ENCODE assay signal across 1 cellular context in the genomic region with DNA sequence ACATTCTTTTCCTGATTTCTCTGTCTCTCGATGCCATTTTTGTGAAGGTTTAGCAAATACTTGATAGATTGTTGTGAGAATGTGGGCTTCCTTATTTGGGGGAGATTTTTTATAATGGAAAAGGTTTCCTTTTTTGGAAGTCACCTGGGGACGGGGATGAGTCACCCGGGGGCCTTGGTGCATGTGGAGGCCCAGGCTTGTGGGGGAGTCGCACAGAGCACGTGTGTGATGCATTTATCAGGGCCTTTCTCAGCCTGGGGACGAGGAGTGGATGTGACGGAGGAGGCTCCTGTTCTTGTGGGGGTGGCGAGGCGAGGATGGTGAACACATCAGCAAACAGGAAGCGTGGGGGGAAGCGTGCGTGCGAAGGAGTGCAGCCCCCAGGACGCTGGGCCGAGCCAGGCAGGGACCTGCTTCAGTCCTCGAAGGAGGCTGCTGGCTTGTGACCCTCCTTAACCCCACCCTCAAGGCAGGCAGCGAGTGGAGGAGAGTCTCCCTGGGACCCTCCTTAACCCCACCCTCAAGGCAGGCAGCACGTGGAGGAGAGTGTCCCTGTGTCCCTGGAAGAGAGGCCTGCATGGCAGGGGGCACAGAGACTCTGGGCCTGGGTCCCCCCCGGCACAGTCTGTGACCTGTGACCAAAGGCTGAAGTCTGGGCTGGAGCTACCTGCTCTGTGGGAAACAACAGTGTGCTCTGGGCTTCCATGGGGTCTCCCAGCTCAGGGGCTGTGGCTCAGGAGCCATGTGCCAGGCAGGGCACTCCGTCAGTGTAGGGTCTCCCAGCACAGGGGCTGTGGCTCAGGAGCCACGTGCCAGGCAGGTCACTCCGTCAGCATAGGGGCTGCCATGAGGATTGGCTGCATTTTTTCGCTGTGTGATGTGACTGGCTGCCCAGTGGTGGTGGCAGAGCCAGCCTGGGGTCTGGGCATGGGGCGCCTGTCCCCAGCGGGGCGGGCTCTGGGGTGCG.
TF ChIP-seq lines count a peak whose summit lies in the region.

No MANE protein-coding gene starts in this region.

TF ChIP-seq in HepG2, 621 proteins besides CTCF, POLR2A, EP300 and RAD21 (continued from another document):
- TF ChIP-seq, protein P1, sequence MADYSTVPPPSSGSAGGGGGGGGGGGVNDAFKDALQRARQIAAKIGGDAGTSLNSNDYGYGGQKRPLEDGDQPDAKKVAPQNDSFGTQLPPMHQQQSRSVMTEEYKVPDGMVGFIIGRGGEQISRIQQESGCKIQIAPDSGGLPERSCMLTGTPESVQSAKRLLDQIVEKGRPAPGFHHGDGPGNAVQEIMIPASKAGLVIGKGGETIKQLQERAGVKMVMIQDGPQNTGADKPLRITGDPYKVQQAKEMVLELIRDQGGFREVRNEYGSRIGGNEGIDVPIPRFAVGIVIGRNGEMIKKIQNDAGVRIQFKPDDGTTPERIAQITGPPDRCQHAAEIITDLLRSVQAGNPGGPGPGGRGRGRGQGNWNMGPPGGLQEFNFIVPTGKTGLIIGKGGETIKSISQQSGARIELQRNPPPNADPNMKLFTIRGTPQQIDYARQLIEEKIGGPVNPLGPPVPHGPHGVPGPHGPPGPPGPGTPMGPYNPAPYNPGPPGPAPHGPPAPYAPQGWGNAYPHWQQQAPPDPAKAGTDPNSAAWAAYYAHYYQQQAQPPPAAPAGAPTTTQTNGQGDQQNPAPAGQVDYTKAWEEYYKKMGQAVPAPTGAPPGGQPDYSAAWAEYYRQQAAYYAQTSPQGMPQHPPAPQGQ (CRISPR knock-in tag; IDR thresholded peaks at IDR 0.05; ENCODE audit: borderline replicate concordance): no peak
- TF ChIP-seq, protein P2, sequence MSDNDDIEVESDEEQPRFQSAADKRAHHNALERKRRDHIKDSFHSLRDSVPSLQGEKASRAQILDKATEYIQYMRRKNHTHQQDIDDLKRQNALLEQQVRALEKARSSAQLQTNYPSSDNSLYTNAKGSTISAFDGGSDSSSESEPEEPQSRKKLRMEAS (IDR thresholded peaks at IDR 0.05): no peak
- peak; percentile 46; the same call in 1 of the 2 replicates for TF ChIP-seq HNRNPL (IDR thresholded peaks at IDR 0.05; ENCODE audit: low read depth, low read length)
